Comparison of ENCODE assay signal across 8 cellular contexts in the genomic region with DNA sequence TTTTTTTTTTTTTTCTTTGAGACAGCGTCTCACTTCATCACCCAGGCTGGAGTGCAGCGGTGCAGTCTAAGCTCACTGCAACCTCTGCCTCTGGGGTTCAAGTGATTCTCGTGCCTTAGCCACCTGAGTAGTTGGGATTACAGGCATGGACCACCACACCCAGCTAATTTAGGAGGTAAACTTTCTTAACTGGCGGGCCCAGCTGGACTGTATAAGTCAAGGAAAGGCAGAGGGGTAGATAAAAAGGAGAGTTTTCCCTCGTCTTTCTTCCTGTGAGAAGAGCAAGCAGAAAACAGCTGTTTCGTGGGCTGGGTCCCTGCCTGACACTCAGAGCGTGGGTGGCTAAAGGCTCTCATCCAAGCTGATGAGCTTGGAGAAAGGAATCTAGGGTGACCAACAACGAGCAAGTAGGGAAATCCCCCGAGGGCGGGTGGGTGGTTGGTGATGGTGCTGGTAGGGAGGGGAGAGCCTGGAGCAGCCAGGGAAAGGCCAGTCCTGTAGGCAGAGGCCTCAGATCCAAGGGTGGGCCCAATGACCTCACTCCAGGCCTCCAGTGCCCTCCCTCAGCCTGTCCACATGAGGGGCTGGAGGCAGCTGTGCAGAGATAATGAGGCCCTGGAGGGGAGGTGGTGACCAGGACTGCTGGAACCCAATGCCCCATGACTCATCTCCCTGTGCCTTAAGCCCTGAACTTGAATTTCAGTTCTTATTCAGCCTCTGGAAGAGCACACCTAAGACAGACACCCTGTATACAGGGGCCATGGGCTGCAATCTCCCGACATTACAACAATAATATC. TPM values are rescaled to one million over a fixed set of nuclear protein-coding genes. Genes with fewer than 3 reads are reported as not detected.
DNase-seq lines count a peak whose midpoint lies in the region; ATAC-seq and TF ChIP-seq lines count a peak whose summit lies in the region.

No MANE protein-coding gene starts in this region.

- H3K4me1 Mint-ChIP-seq in activated CD8-positive, alpha-beta T cell treated with anti-CD3 and anti-CD28 coated beads for 36 hours (ENCODE audit: low read depth), result peaks cover 9% of the 10 kb centered on the region
- H3K4me1 Mint-ChIP-seq in activated CD8-positive, alpha-beta T cell treated with anti-CD3 and anti-CD28 coated beads, Interleukin-2, amount 10 ng/mL, durations not matched to agents 7 days and 5 days (ENCODE audit: low read depth), result peaks cover 10% of the 10 kb centered on the region
- peaks cover 71% of the 10 kb centered on the region for H3K4me1 Mint-ChIP-seq in chondrocyte (ENCODE audit: low read depth)
- peaks cover 4% of the 10 kb centered on the region for H3K4me1 Mint-ChIP-seq in activated T-cell treated with anti-CD3 and anti-CD28 coated beads, Interleukin-2, amount 50 U/mL, for 4 hours (ENCODE audit: low read depth)

- H3K27ac Mint-ChIP-seq in activated CD8-positive, alpha-beta T cell treated with anti-CD3 and anti-CD28 coated beads for 36 hours, result no peak overlapping the region
- no peak overlapping the region for H3K27ac Mint-ChIP-seq in activated CD8-positive, alpha-beta T cell treated with anti-CD3 and anti-CD28 coated beads, Interleukin-2, amount 10 ng/mL, durations not matched to agents 7 days and 5 days
- H3K27ac Mint-ChIP-seq in chondrocyte (ENCODE audit: unreplicated experiment), result peak overlapping the region; percentile 91

- no peaks in the 10 kb centered on the region for H3K4me1 ChIP-seq in urinary bladder (ENCODE audit: insufficient read depth)

- WGBS in lower leg skin, 2 donors, result 23 to 27% methylated on average over 11 of the region's 11 CpGs
- 37% methylated on average over 11 of the region's 11 CpGs for WGBS in urinary bladder

- no peak overlapping the region for H3K4me3 ChIP-seq in lower leg skin (ENCODE audit: low read depth, poor library complexity, severe bottlenecking)
- H3K4me3 ChIP-seq in urinary bladder (ENCODE audit: low read depth, low read length), result no peak overlapping the region

- H3K9me3 Mint-ChIP-seq in activated CD8-positive, alpha-beta T cell treated with anti-CD3 and anti-CD28 coated beads for 36 hours, result no peaks in the 10 kb centered on the region
- H3K9me3 Mint-ChIP-seq in activated CD8-positive, alpha-beta T cell treated with anti-CD3 and anti-CD28 coated beads, Interleukin-2, amount 10 ng/mL, durations not matched to agents 7 days and 5 days (ENCODE audit: insufficient read depth), result no peaks in the 10 kb centered on the region
- no peaks in the 10 kb centered on the region for H3K9me3 Mint-ChIP-seq in chondrocyte (ENCODE audit: low read depth)
- H3K9me3 Mint-ChIP-seq in activated T-cell treated with anti-CD3 and anti-CD28 coated beads, Interleukin-2, amount 50 U/mL, for 4 hours, result no peaks in the 10 kb centered on the region

- TF ChIP-seq CTCF in activated CD8-positive, alpha-beta T cell treated with anti-CD3 and anti-CD28 coated beads for 36 hours (IDR thresholded peaks at IDR 0.05), result no peak
- no peak for TF ChIP-seq CTCF in chondrocyte (IDR thresholded peaks at IDR 0.05)
- no peak for TF ChIP-seq CTCF in lower leg skin (IDR thresholded peaks at IDR 0.05)

- no peak overlapping the region for H3K4me3 Mint-ChIP-seq in activated CD8-positive, alpha-beta T cell treated with anti-CD3 and anti-CD28 coated beads for 36 hours
- no peak overlapping the region for H3K4me3 Mint-ChIP-seq in activated CD8-positive, alpha-beta T cell treated with anti-CD3 and anti-CD28 coated beads, Interleukin-2, amount 10 ng/mL, durations not matched to agents 7 days and 5 days
- no peak overlapping the region for H3K4me3 Mint-ChIP-seq in chondrocyte (ENCODE audit: unreplicated experiment)
- no peak overlapping the region for H3K4me3 Mint-ChIP-seq in activated T-cell treated with anti-CD3 and anti-CD28 coated beads, Interleukin-2, amount 50 U/mL, for 4 hours

- CTCF ChIA-PET in activated CD8-positive, alpha-beta T cell treated with anti-CD3 and anti-CD28 coated beads for 36 hours (lab: Charles Lee), result interaction anchor here (0.8 to 1.8 kb wide), 3 partner anchors 21 to 109 kb away, joined by 3 to 6 read pairs (median 4); no protein-coding TSS in a partner anchor
- CTCF ChIA-PET in activated CD8-positive, alpha-beta T cell treated with anti-CD3 and anti-CD28 coated beads, Interleukin-2, amount 10 ng/mL, durations not matched to agents 7 days and 5 days (lab: Charles Lee), result interaction anchor here (1.2 kb wide), 1 partner anchor 514 kb away, joined by 4 read pairs; no protein-coding TSS in a partner anchor

- no peaks in the 10 kb centered on the region for H3K27me3 Mint-ChIP-seq in activated CD8-positive, alpha-beta T cell treated with anti-CD3 and anti-CD28 coated beads for 36 hours
- H3K27me3 Mint-ChIP-seq in activated CD8-positive, alpha-beta T cell treated with anti-CD3 and anti-CD28 coated beads, Interleukin-2, amount 10 ng/mL, durations not matched to agents 7 days and 5 days (ENCODE audit: low read depth), result no peaks in the 10 kb centered on the region
- H3K27me3 Mint-ChIP-seq in chondrocyte (ENCODE audit: low read depth), result no peaks in the 10 kb centered on the region
- no peaks in the 10 kb centered on the region for H3K27me3 Mint-ChIP-seq in activated T-cell treated with anti-CD3 and anti-CD28 coated beads, Interleukin-2, amount 50 U/mL, for 4 hours (ENCODE audit: low read depth)

- peak overlapping the region; percentile 33 for H3K27ac ChIP-seq in urinary bladder (ENCODE audit: low read depth)

- intact Hi-C loops in activated CD8-positive, alpha-beta T cell treated with anti-CD3 and anti-CD28 coated beads for 36 hours (cut with micrococcal nuclease), result no loop called here
- intact Hi-C loops in lower leg skin (cut with DNase I; ENCODE audit: low total_unique reads), result no loop called here

- peaks cover 6% of the 10 kb centered on the region for H3K36me3 Mint-ChIP-seq in activated CD8-positive, alpha-beta T cell treated with anti-CD3 and anti-CD28 coated beads for 36 hours (ENCODE audit: low read depth)
- H3K36me3 Mint-ChIP-seq in activated CD8-positive, alpha-beta T cell treated with anti-CD3 and anti-CD28 coated beads, Interleukin-2, amount 10 ng/mL, durations not matched to agents 7 days and 5 days (ENCODE audit: low read depth), result peaks cover 5% of the 10 kb centered on the region
- H3K36me3 Mint-ChIP-seq in chondrocyte (ENCODE audit: low read depth), result peaks cover 5% of the 10 kb centered on the region
- no peaks in the 10 kb centered on the region for H3K36me3 Mint-ChIP-seq in activated T-cell treated with anti-CD3 and anti-CD28 coated beads, Interleukin-2, amount 50 U/mL, for 4 hours (ENCODE audit: insufficient read depth)

- no peak for TF ChIP-seq POLR2A in lower leg skin (IDR thresholded peaks at IDR 0.05)

- POLR2A ChIA-PET in activated CD8-positive, alpha-beta T cell treated with anti-CD3 and anti-CD28 coated beads for 36 hours (lab: Charles Lee), result no interaction called here
- POLR2A ChIA-PET in activated CD8-positive, alpha-beta T cell treated with anti-CD3 and anti-CD28 coated beads, Interleukin-2, amount 10 ng/mL, durations not matched to agents 7 days and 5 days (lab: Charles Lee), result no interaction called here

- peak; percentile 23 for DNase-seq in activated CD8-positive, alpha-beta T cell treated with anti-CD3 and anti-CD28 coated beads for 36 hours
- no peak for DNase-seq in activated CD8-positive, alpha-beta T cell treated with anti-CD3 and anti-CD28 coated beads, Interleukin-2, amount 10 ng/mL, durations not matched to agents 7 days and 5 days
- DNase-seq in chondrocyte (ENCODE audit: low spot score), result peak; percentile 91
- peak; percentile 64 to 92 for DNase-seq in lower leg skin (ENCODE audit: low spot score in 2 of 2)
- no peak for DNase-seq in activated T-cell treated with anti-CD3 and anti-CD28 coated beads, Interleukin-2, amount 50 U/mL, for 4 hours
- DNase-seq in UCSD-AML1 (lab: John Stamatoyannopoulos, UW; ENCODE audit: unreplicated experiment), result no peak
- no peak for DNase-seq in NCI-H345 (lab: John Stamatoyannopoulos, UW)

- peak; percentile 31 for ATAC-seq in activated CD8-positive, alpha-beta T cell treated with anti-CD3 and anti-CD28 coated beads for 36 hours
- no peak for ATAC-seq in activated CD8-positive, alpha-beta T cell treated with anti-CD3 and anti-CD28 coated beads, Interleukin-2, amount 10 ng/mL, durations not matched to agents 7 days and 5 days
- ATAC-seq in activated T-cell treated with anti-CD3 and anti-CD28 coated beads, Interleukin-2, amount 50 U/mL, for 4 hours, result no peak

- H3K36me3 ChIP-seq in urinary bladder (ENCODE audit: insufficient read depth), result no peaks in the 10 kb centered on the region

RNA-seq across cellular contexts. Expression of a gene that starts 43.1 kb away (rescaled TPM):
- total RNA-seq in activated CD8-positive, alpha-beta T cell treated with anti-CD3 and anti-CD28 coated beads for 36 hours, result 10 to 100 TPM; 34.5 to 36.5 TPM
- 10 to 100 TPM; 48.4 to 49.4 TPM for total RNA-seq in activated CD8-positive, alpha-beta T cell treated with anti-CD3 and anti-CD28 coated beads, Interleukin-2, amount 10 ng/mL, durations not matched to agents 7 days and 5 days
- 20.0 to 32.0 TPM (median 29.6 TPM) in 3 replicates for total RNA-seq in chondrocyte
- 10 to 100 TPM; 11.6 to 20.8 (median 16.8) TPM for total RNA-seq in lower leg skin
- 20.6 TPM for total RNA-seq in urinary bladder
- polyA plus RNA-seq in urinary bladder, result 6.4 TPM
- total RNA-seq in activated T-cell treated with anti-CD3 and anti-CD28 coated beads, Interleukin-2, amount 50 U/mL, for 4 hours, result 10 to 100 TPM; 17.9 to 18.4 (median 18.2) TPM

Comparison
In these comparisons a context has a peak if more than half of its experiments do, and no peak if none do; other contexts are left out.
1. DNase-seq: peak in activated CD8-positive, alpha-beta T cell treated with anti-CD3 and anti-CD28 coated beads for 36 hours (single experiment), chondrocyte (single experiment) and lower leg skin (2 of 2); none in activated CD8-positive, alpha-beta T cell treated with anti-CD3 and anti-CD28 coated beads, Interleukin-2, amount 10 ng/mL, durations not matched to agents 7 days and 5 days (single experiment), activated T-cell treated with anti-CD3 and anti-CD28 coated beads, Interleukin-2, amount 50 U/mL, for 4 hours (single experiment), UCSD-AML1 (single experiment) and NCI-H345 (single experiment).